ENCODE assay signal across 18 cellular contexts in the genomic region with DNA sequence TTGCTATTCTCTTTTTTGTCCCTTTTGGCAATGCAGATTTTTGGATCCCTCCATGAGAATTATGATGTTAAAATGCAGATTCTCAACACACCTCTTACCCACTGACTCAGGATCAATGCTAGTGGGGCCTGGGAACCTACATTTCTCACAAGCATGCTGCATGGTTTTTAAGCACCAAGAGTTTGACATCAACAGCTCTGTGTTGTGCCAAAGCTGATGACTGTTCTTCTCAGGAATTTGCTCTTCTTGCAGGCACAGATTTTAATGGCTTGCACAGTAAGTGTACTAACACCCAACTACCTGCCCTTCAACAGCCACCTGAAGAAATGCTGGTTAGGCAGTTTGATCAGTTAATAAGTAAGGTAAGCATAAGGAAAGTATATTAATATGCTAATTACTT.
DNase-seq lines count a peak whose midpoint lies in the region; ATAC-seq and TF ChIP-seq lines count a peak whose summit lies in the region.
"Had no signal": no experiment of that assay in that cellular context is flagged by ENCODE, and none has a peak within 500 bp of the region (broad histone marks: within the 10 kb centered on the region; RNA-seq: fewer than 3 reads in every experiment).

No MANE protein-coding gene starts in this region.

- no peak overlapping the region for H2AK9ac ChIP-seq in IMR-90 (replicated peaks; ENCODE audit: low read depth, low read length, poor library complexity)

- H3K23ac ChIP-seq in IMR-90 (ENCODE audit: low read depth, low read length): no peak overlapping the region

- no peaks in the 10 kb centered on the region for H3K9me3 ChIP-seq in IMR-90 (ENCODE audit: control insufficient read depth, insufficient read depth, low read length)
- H3K9me3 ChIP-seq: A549, esophagus muscularis mucosa had no signal

- no peak overlapping the region for H3K9ac ChIP-seq in IMR-90 (ENCODE audit: low read depth, low read length)

- H3K36me3 ChIP-seq in IMR-90 (ENCODE audit: control insufficient read depth, insufficient read depth, low read length) (no peaks in the 10 kb centered on the region), brain microvascular endothelial cell (replicated peaks) (no peaks in the 10 kb centered on the region)

- peak; percentile 46 for ATAC-seq in IMR-90 (ENCODE audit: low read depth)
- no peak for ATAC-seq in HG02759 (IDR thresholded peaks at IDR 0.05; ENCODE audit: unreplicated experiment)
- ATAC-seq in stimulated activated naive CD8-positive, alpha-beta T cell treated with anti-CD3 and anti-CD28 coated beads, Interleukin-15, Interleukin-2, amounts not matched to agents 100 U/mL and 50 U/mL, for 24 hours: no peak
- ATAC-seq: A549; stimulated activated naive B cell treated with anti-CD40 and anti-IgM and Interleukin-4, amounts not matched to agents 10 μg/mL and 1 μg/mL and 100 μg/mL, for 72 hours had no signal

- TF ChIP-seq CTCF in IMR-90 (conservative IDR thresholded peaks at IDR 0.05; ENCODE audit: low read depth, low read length) (no peak), brain microvascular endothelial cell (IDR thresholded peaks at IDR 0.05; ENCODE audit: low read depth, low read length, missing control alignments) (no peak)

- peaks cover 2% of the 10 kb centered on the region; the same call in 1 of the 2 replicates for H3K4me1 ChIP-seq in IMR-90 (ENCODE audit: control insufficient read depth, insufficient read depth, low read length)
- H3K4me1 ChIP-seq: esophagus muscularis mucosa had no signal

- no peak overlapping the region for H2AK5ac ChIP-seq in IMR-90 (ENCODE audit: low read depth, low read length)

- H2BK20ac ChIP-seq in IMR-90 (ENCODE audit: low read depth, low read length): no peak overlapping the region

- H3K27me3 ChIP-seq in IMR-90 (ENCODE audit: control insufficient read depth, insufficient read depth, low read length) (no peaks in the 10 kb centered on the region), brain microvascular endothelial cell (replicated peaks) (no peaks in the 10 kb centered on the region)
- H3K27me3 ChIP-seq: esophagus muscularis mucosa had no signal

- H4K20me1 ChIP-seq in IMR-90 (ENCODE audit: insufficient read depth, low read length): no peaks in the 10 kb centered on the region

- peak; percentile 55 for DNase-seq in ACHN
- DNase-seq in IMR-90: peak; percentile 76
- peak; percentile 8 for DNase-seq in brain microvascular endothelial cell
- peak; percentile 17 for DNase-seq in glomerular visceral epithelial cell (ENCODE audit: extremely low spot score)
- no peak for DNase-seq in NCI-H2107 treated with DMSO at 0.1 percent for 48 hours (lab: John Stamatoyannopoulos, UW; ENCODE audit: unreplicated experiment)
- DNase-seq in NCI-H2029 (lab: John Stamatoyannopoulos, UW): no peak
- no peak for DNase-seq in stimulated activated naive CD8-positive, alpha-beta T cell treated with anti-CD3 and anti-CD28 coated beads, Interleukin-15, Interleukin-2, amounts not matched to agents 100 U/mL and 50 U/mL, for 24 hours
- DNase-seq: GF-D8; Karpas-422; NCI-H1694 treated with DMSO at 0.1 percent for 48 hours; NCI-H510A; OCI-M1; posterior cingulate gyrus; stimulated activated naive B cell treated with anti-CD40 and anti-IgM and Interleukin-4, amounts not matched to agents 10 μg/mL and 1 μg/mL and 100 μg/mL, for 72 hours; SW 1271 had no signal

- H2BK5ac ChIP-seq in IMR-90 (ENCODE audit: low read depth, low read length, poor library complexity, severe bottlenecking): no peak overlapping the region

- no TSS peak for BruUV-seq in IMR-90 (replicated peaks; lab: Mats Ljungman, UMichigan)

- CTCF ChIA-PET in IMR-90 (lab: Yijun Ruan, JAX): no interaction called here

- H3K4ac ChIP-seq in IMR-90 (ENCODE audit: low read depth, low read length): no peak overlapping the region

- H2BK120ac ChIP-seq in IMR-90 (ENCODE audit: low read depth, low read length): 0 out of 2 replicates have a peak overlapping the region, but pooled peaks have one; percentile 2

- POLR2A ChIA-PET in IMR-90 (lab: Charles Lee; ENCODE audit: unreplicated experiment): no interaction called here

- H2BK15ac ChIP-seq in IMR-90 (ENCODE audit: low read depth, low read length): no peak overlapping the region

- H3K27ac ChIP-seq in IMR-90 (ENCODE audit: insufficient read depth, low read length) (no peak overlapping the region), brain microvascular endothelial cell (no peak overlapping the region)
- H3K27ac ChIP-seq: A549, esophagus muscularis mucosa had no signal

- H3K18ac ChIP-seq in IMR-90 (ENCODE audit: low read depth, low read length): no peak overlapping the region

- H3K14ac ChIP-seq in IMR-90 (replicated peaks; ENCODE audit: low read depth, low read length): no peak overlapping the region; the same call in 1 of the 2 replicates

- no peak overlapping the region for H3K56ac ChIP-seq in IMR-90 (ENCODE audit: extremely low read depth, insufficient read depth, low read length)

- H3K9me1 ChIP-seq in IMR-90 (ENCODE audit: insufficient read depth, low read length): 0 out of 2 replicates have a peak, but pooled peaks cover 3% of the 10 kb centered on the region

- no peak overlapping the region for H4K91ac ChIP-seq in IMR-90 (ENCODE audit: insufficient read depth, low read depth, low read length)

- intact Hi-C loops in IMR-90 (cut with micrococcal nuclease): loop anchor here (5.0 to 10.0 kb wide), 2 partner anchors 194 to 862 kb away; no protein-coding TSS in a partner anchor

- H4K8ac ChIP-seq in IMR-90 (ENCODE audit: low read depth in 2 of 2, low read length in 2 of 2): no peak overlapping the region

- no peak overlapping the region for H3K4me3 ChIP-seq in IMR-90 (ENCODE audit: insufficient read depth, low read depth, low read length)
- no peak overlapping the region for H3K4me3 ChIP-seq in brain microvascular endothelial cell (ENCODE audit: low read depth, low read length)
- H3K4me3 ChIP-seq: A549, esophagus muscularis mucosa had no signal

- no peak overlapping the region for H4K5ac ChIP-seq in IMR-90 (ENCODE audit: low read depth, low read length)

- no peak for TF ChIP-seq POLR2A in IMR-90 (IDR thresholded peaks at IDR 0.05; ENCODE audit: low read depth, low read length)

- H3K79me1 ChIP-seq in IMR-90 (ENCODE audit: low read depth in 1 of 2, low read length in 2 of 2): no peaks in the 10 kb centered on the region

- no peak overlapping the region for H3K4me2 ChIP-seq in IMR-90 (ENCODE audit: low read depth, low read length)
- H3K4me2 ChIP-seq: A549 had no signal

- H2AFZ ChIP-seq in IMR-90 (replicated peaks; ENCODE audit: low read length, poor library complexity): no peak overlapping the region

- no peak for TF ChIP-seq RAD21 in IMR-90 (IDR thresholded peaks at IDR 0.05; ENCODE audit: low read length)

- in situ Hi-C loops in ACHN (cut with HindIII; ENCODE audit: low pct_ligation_motif_present, low pct_unique_long_range_greater_than_20kb, low sequenced_read_pairs): no loop called here
- in situ Hi-C loops in IMR-90 (cut with MboI; ENCODE audit: low sequenced_read_pairs): no loop called here
- in situ Hi-C loops in brain microvascular endothelial cell (cut with HindIII; ENCODE audit: low pct_ligation_motif_present, low sequenced_read_pairs): no loop called here

- dilution Hi-C loops in IMR-90 (cut with HindIII; ENCODE audit: low sequenced_read_pairs, unreplicated experiment): no loop called here

TF ChIP-seq in IMR-90, 13 proteins besides CTCF, POLR2A, EP300 and RAD21:
- no peak for TF ChIP-seq MAZ (IDR thresholded peaks at IDR 0.05; ENCODE audit: borderline replicate concordance, low read depth, low read length)
- no peak for TF ChIP-seq NFE2L2 (IDR thresholded peaks at IDR 0.05; ENCODE audit: low read depth, low read length)
- no peak for TF ChIP-seq RFX5 (IDR thresholded peaks at IDR 0.05; ENCODE audit: low read depth, low read length)
- TF ChIP-seq SMC3 (IDR thresholded peaks at IDR 0.05; ENCODE audit: low read depth, low read length): no peak
- TF ChIP-seq, protein P1, sequence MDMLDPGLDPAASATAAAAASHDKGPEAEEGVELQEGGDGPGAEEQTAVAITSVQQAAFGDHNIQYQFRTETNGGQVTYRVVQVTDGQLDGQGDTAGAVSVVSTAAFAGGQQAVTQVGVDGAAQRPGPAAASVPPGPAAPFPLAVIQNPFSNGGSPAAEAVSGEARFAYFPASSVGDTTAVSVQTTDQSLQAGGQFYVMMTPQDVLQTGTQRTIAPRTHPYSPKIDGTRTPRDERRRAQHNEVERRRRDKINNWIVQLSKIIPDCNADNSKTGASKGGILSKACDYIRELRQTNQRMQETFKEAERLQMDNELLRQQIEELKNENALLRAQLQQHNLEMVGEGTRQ (IDR thresholded peaks at IDR 0.05; ENCODE audit: low read depth, low read length): no peak
TF ChIP-seq in IMR-90: peak in this region for 0.

Comparison
In these comparisons a context has a peak if more than half of its experiments do, and no peak if none do; other contexts are left out.
1. DNase-seq: peak in ACHN (single experiment), IMR-90 (single experiment), brain microvascular endothelial cell (single experiment) and glomerular visceral epithelial cell (single experiment); none in NCI-H2107 treated with DMSO at 0.1 percent for 48 hours (single experiment), NCI-H2029 (single experiment) and stimulated activated naive CD8-positive, alpha-beta T cell treated with anti-CD3 and anti-CD28 coated beads, Interleukin-15, Interleukin-2, amounts not matched to agents 100 U/mL and 50 U/mL, for 24 hours (single experiment).